Comparison of ENCODE assay signal across 10 cellular contexts in genomic region chr1:23553206-23553895, GRCh38. TPM values are rescaled to one million over a fixed set of nuclear protein-coding genes. Genes with fewer than 3 reads are reported as not detected.
A peak's percentile ranks its signal among the peaks of the same experiment; 100 is the strongest.
DNase-seq lines count a peak whose midpoint lies in the region; ATAC-seq and TF ChIP-seq lines count a peak whose summit lies in the region.
"Had no signal": no experiment of that assay in that cellular context is flagged by ENCODE, and none has a peak within 500 bp of the region (broad histone marks: within the 10 kb centered on the region; RNA-seq: fewer than 3 reads in every experiment).

No MANE protein-coding gene starts in this region.

- DNase-seq in NCI-H2171 treated with DMSO at 0.1 percent for 48 hours (lab: John Stamatoyannopoulos, UW) (peak; percentile 45), NCI-H2171 (lab: John Stamatoyannopoulos, UW) (no peak), T-cell (no peak), hepatocyte (ENCODE audit: low spot score) (no peak), SHP77 treated with DMSO at 0.1 percent for 48 hours (lab: John Stamatoyannopoulos, UW) (no peak), LoVo (ENCODE audit: low spot score) (no peak)
- DNase-seq in activated CD4-positive, CD25-positive, alpha-beta regulatory T cell (lab: John Stamatoyannopoulos, UW), result no peak
- DNase-seq: activated CD4-positive, alpha-beta T cell treated with anti-CD3 and anti-CD28 coated beads for 1 hour; NCI-H146 had no signal

- H3K27ac Mint-ChIP-seq in T-cell, result peak overlapping the region; percentile 94 to 96
- H3K27ac Mint-ChIP-seq in stimulated activated memory B cell treated with anti-CD40 and anti-IgM and Interleukin-4, amounts not matched to agents 10 μg/mL and 1 μg/mL and 100 μg/mL, for 72 hours, result peak overlapping the region; percentile 95

- no peak for ATAC-seq in T-cell (replicated peaks in 1 of 4)
- no peak for ATAC-seq in stimulated activated memory B cell treated with anti-CD40 and anti-IgM and Interleukin-4, amounts not matched to agents 10 μg/mL and 1 μg/mL and 100 μg/mL, for 72 hours

- H3K27ac ChIP-seq in hepatocyte, result peak overlapping the region; percentile 99

- H3K4me3 Mint-ChIP-seq in T-cell, result peak overlapping the region; percentile 82 to 95 (median 82)
- H3K4me3 Mint-ChIP-seq in stimulated activated memory B cell treated with anti-CD40 and anti-IgM and Interleukin-4, amounts not matched to agents 10 μg/mL and 1 μg/mL and 100 μg/mL, for 72 hours, result peak overlapping the region; percentile 98

- CTCF ChIA-PET in T-cell (lab: Charles Lee), result interaction anchor here (0.9 to 2.7 kb wide), 5 partner anchors 9 to 84 kb away, joined by 3 to 18 read pairs (median 6); no protein-coding TSS in a partner anchor

- peaks cover 15% of the 10 kb centered on the region for H3K79me2 ChIP-seq in hepatocyte

- POLR2A ChIA-PET in T-cell (lab: Charles Lee), result interaction anchor here (0.5 to 0.6 kb wide), 2 partner anchors 246 to 272 kb away, joined by 3 read pairs; no protein-coding TSS in a partner anchor

- H4K20me1 ChIP-seq in hepatocyte (ENCODE audit: insufficient read depth, poor library complexity, severe bottlenecking), result no peaks in the 10 kb centered on the region

- H3K36me3 ChIP-seq in hepatocyte (replicated peaks; ENCODE audit: insufficient read depth, low read depth), result no peaks in the 10 kb centered on the region

- H3K27me3 ChIP-seq in hepatocyte, result no peaks in the 10 kb centered on the region

- peaks cover 8% of the 10 kb centered on the region for H3K36me3 Mint-ChIP-seq in T-cell
- peaks cover 14% of the 10 kb centered on the region for H3K36me3 Mint-ChIP-seq in stimulated activated memory B cell treated with anti-CD40 and anti-IgM and Interleukin-4, amounts not matched to agents 10 μg/mL and 1 μg/mL and 100 μg/mL, for 72 hours

- H3K4me2 ChIP-seq in hepatocyte, result peak overlapping the region; percentile 83

- no peak for TF ChIP-seq CTCF in hepatocyte (IDR thresholded peaks at IDR 0.05; ENCODE audit: poor library complexity)

- H2AFZ ChIP-seq in hepatocyte, result peak overlapping the region; percentile 52

- H3K9me3 ChIP-seq in hepatocyte (ENCODE audit: low read depth), result no peaks in the 10 kb centered on the region

- peaks cover 40% of the 10 kb centered on the region for H3K4me1 ChIP-seq in hepatocyte (ENCODE audit: insufficient read depth)

- no peaks in the 10 kb centered on the region for H3K9me3 Mint-ChIP-seq in T-cell
- no peaks in the 10 kb centered on the region for H3K9me3 Mint-ChIP-seq in stimulated activated memory B cell treated with anti-CD40 and anti-IgM and Interleukin-4, amounts not matched to agents 10 μg/mL and 1 μg/mL and 100 μg/mL, for 72 hours

- no peaks in the 10 kb centered on the region for H3K27me3 Mint-ChIP-seq in T-cell
- H3K27me3 Mint-ChIP-seq in stimulated activated memory B cell treated with anti-CD40 and anti-IgM and Interleukin-4, amounts not matched to agents 10 μg/mL and 1 μg/mL and 100 μg/mL, for 72 hours, result no peaks in the 10 kb centered on the region

- no peaks in the 10 kb centered on the region for H3K9me2 ChIP-seq in hepatocyte (replicated peaks; ENCODE audit: insufficient read depth)

- WGBS in hepatocyte (ENCODE audit: low lambda C conversion rate, missing lambda C conversion rate), result 79% methylated on average over 11 of the region's 11 CpGs

- no peak overlapping the region for H3K4me3 ChIP-seq in hepatocyte

- H3K4me1 Mint-ChIP-seq in T-cell, result peaks cover 45 to 53% (median 51%) of the 10 kb centered on the region in 3 donors
- H3K4me1 Mint-ChIP-seq in stimulated activated memory B cell treated with anti-CD40 and anti-IgM and Interleukin-4, amounts not matched to agents 10 μg/mL and 1 μg/mL and 100 μg/mL, for 72 hours, result peaks cover 64% of the 10 kb centered on the region

RNA-seq across cellular contexts. Expression of gene ID3, which starts 6.0 kb away (rescaled TPM):
- total RNA-seq in T-cell (10 to 100 TPM; 20.7 to 99.7 (median 81.3) TPM), hepatocyte (155 and 186 TPM in 2 replicates)
- polyA plus RNA-seq in hepatocyte, result 314 and 336 TPM in 2 replicates

RNA-seq across cellular contexts. Expression of gene E2F2, which starts 22.3 kb away (rescaled TPM):
- total RNA-seq in T-cell (1 to 10 TPM; 1.7 to 3.1 (median 2.5) TPM), hepatocyte (0.76 and 1.2 TPM in 2 replicates)
- 0.21 and 0.85 TPM in 2 replicates for polyA plus RNA-seq in hepatocyte
